Comparison of ENCODE assay signal across 12 cellular contexts in the genomic region with DNA sequence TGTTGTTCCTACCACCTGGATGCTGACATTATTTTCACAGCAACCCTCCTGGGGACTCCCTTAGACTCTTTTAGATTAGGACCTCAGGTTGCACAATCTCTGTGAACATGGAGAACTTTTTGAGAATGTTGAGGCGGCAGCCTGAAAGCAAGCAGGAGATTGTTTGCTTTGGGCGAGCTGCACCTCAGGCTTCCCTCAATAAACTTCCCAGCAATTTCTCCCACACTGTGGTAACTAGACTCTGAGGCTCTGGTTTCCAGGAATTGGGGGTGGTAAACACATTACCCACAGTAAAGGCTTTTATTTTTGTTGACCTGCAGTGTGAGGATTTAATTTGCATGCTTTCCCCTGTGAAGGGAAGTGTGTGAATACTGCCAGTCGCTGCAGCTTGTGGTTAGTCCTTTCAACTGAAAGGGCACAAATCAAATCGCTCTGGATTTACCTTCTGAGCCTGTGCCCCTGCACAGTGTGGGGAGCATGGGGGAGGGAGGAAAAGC. TPM values are rescaled to one million over a fixed set of nuclear protein-coding genes. Genes with fewer than 3 reads are reported as not detected.
DNase-seq lines count a peak whose midpoint lies in the region; ATAC-seq and TF ChIP-seq lines count a peak whose summit lies in the region.
"Had no signal": no experiment of that assay in that cellular context is flagged by ENCODE, and none has a peak within 500 bp of the region (broad histone marks: within the 10 kb centered on the region; RNA-seq: fewer than 3 reads in every experiment).

No MANE protein-coding gene starts in this region.

- peaks cover 15 to 17% of the 10 kb centered on the region in 2 donors for H3K27me3 Mint-ChIP-seq in natural killer cell treated with Interleukin-12 subunit alpha and Interleukin-12 subunit beta and Interleukin-15 and Interleukin-18, amount 100 ng/mL, for 72 hours
- peaks cover 14 to 37% of the 10 kb centered on the region in 2 donors for H3K27me3 Mint-ChIP-seq in CD8-positive, alpha-beta memory T cell

- peak overlapping the region; percentile 29; the same call in 1 of the 2 replicates for H3K9ac ChIP-seq in Karpas-422 (ENCODE audit: low read length)

- TF ChIP-seq CTCF in astrocyte of the spinal cord (IDR thresholded peaks at IDR 0.05; ENCODE audit: low read depth, low read length): no peak

- no peak overlapping the region for H3K4me3 Mint-ChIP-seq in natural killer cell treated with Interleukin-12 subunit alpha and Interleukin-12 subunit beta and Interleukin-15 and Interleukin-18, amount 100 ng/mL, for 72 hours
- no peak overlapping the region for H3K4me3 Mint-ChIP-seq in CD8-positive, alpha-beta memory T cell
- H3K4me3 Mint-ChIP-seq: activated CD4-positive, alpha-beta T cell treated with anti-CD3 and anti-CD28 coated beads, Interleukin-2, amount 10 ng/mL, durations not matched to agents 7 days and 5 days had no signal

- no peaks in the 10 kb centered on the region for H3K9me2 ChIP-seq in Karpas-422 (replicated peaks; ENCODE audit: insufficient read depth, low read length)

- peak overlapping the region; percentile 79 for H2AFZ ChIP-seq in Karpas-422 (ENCODE audit: low read length)

- no peaks in the 10 kb centered on the region for H3K79me2 ChIP-seq in Karpas-422 (ENCODE audit: low read length)

- CTCF ChIA-PET in CD8-positive, alpha-beta memory T cell (lab: Charles Lee): no interaction called here

- H3K36me3 Mint-ChIP-seq in natural killer cell treated with Interleukin-12 subunit alpha and Interleukin-12 subunit beta and Interleukin-15 and Interleukin-18, amount 100 ng/mL, for 72 hours: no peaks in the 10 kb centered on the region
- no peaks in the 10 kb centered on the region for H3K36me3 Mint-ChIP-seq in CD8-positive, alpha-beta memory T cell

- in situ Hi-C loops in astrocyte of the spinal cord (cut with HindIII; ENCODE audit: low sequenced_read_pairs): no loop called here

- POLR2A ChIA-PET in CD8-positive, alpha-beta memory T cell (lab: Charles Lee): no interaction called here

- H3K4me3 ChIP-seq in Karpas-422 (ENCODE audit: low read length) (peak overlapping the region; percentile 12; the same call in 1 of the 2 replicates), astrocyte of the spinal cord (ENCODE audit: low read depth, low read length) (no peak overlapping the region)
- H3K4me3 ChIP-seq in CD8-positive, alpha-beta memory T cell (ENCODE audit: low read length): no peak overlapping the region
- H3K4me3 ChIP-seq: SJCRH30 had no signal

- no peaks in the 10 kb centered on the region for H4K20me1 ChIP-seq in Karpas-422 (ENCODE audit: insufficient read depth, low read depth, low read length)

- H3K4me1 ChIP-seq in Karpas-422 (ENCODE audit: low read length): peaks cover 16% of the 10 kb centered on the region
- no peaks in the 10 kb centered on the region for H3K4me1 ChIP-seq in CD8-positive, alpha-beta memory T cell (ENCODE audit: insufficient read depth, low read length)
- H3K4me1 ChIP-seq: SJCRH30 had no signal

- no peak overlapping the region for H3K27ac Mint-ChIP-seq in natural killer cell treated with Interleukin-12 subunit alpha and Interleukin-12 subunit beta and Interleukin-15 and Interleukin-18, amount 100 ng/mL, for 72 hours
- H3K27ac Mint-ChIP-seq in CD8-positive, alpha-beta memory T cell: no peak overlapping the region
- H3K27ac Mint-ChIP-seq: activated CD4-positive, alpha-beta T cell treated with anti-CD3 and anti-CD28 coated beads, Interleukin-2, amount 10 ng/mL, durations not matched to agents 7 days and 5 days had no signal

- H3K4me1 Mint-ChIP-seq in natural killer cell treated with Interleukin-12 subunit alpha and Interleukin-12 subunit beta and Interleukin-15 and Interleukin-18, amount 100 ng/mL, for 72 hours (ENCODE audit: low read depth in 2 of 2): peaks cover 5 to 12% of the 10 kb centered on the region in 2 donors
- H3K4me1 Mint-ChIP-seq in CD8-positive, alpha-beta memory T cell: peaks cover 4 to 5% (median 5%) of the 10 kb centered on the region in 3 donors

- peak overlapping the region; percentile 60 for H3K4me2 ChIP-seq in Karpas-422 (ENCODE audit: low read depth, low read length, poor library complexity, severe bottlenecking)

- no peaks in the 10 kb centered on the region for H3K27me3 ChIP-seq in Karpas-422 (ENCODE audit: low read length)
- H3K27me3 ChIP-seq in CD8-positive, alpha-beta memory T cell (ENCODE audit: insufficient read depth, low read length, poor library complexity, severe bottlenecking): no peaks in the 10 kb centered on the region
- H3K27me3 ChIP-seq: SJCRH30 had no signal

- H3K27ac ChIP-seq in Karpas-422 (ENCODE audit: low read length): no peak overlapping the region
- no peak overlapping the region for H3K27ac ChIP-seq in CD8-positive, alpha-beta memory T cell (ENCODE audit: low read depth, low read length)
- H3K27ac ChIP-seq: SJCRH30 had no signal

- no peaks in the 10 kb centered on the region for H3K9me3 ChIP-seq in Karpas-422 (ENCODE audit: low read length)
- H3K9me3 ChIP-seq in CD8-positive, alpha-beta memory T cell (ENCODE audit: low read length): no peaks in the 10 kb centered on the region
- H3K9me3 ChIP-seq: SJCRH30 had no signal

- no peaks in the 10 kb centered on the region for H3K36me3 ChIP-seq in Karpas-422 (ENCODE audit: insufficient read depth, low read length)
- H3K36me3 ChIP-seq in CD8-positive, alpha-beta memory T cell (ENCODE audit: insufficient read depth, low read length): no peaks in the 10 kb centered on the region
- H3K36me3 ChIP-seq: SJCRH30 had no signal

- ATAC-seq in natural killer cell treated with Interleukin-12 subunit alpha and Interleukin-12 subunit beta and Interleukin-15 and Interleukin-18, amount 100 ng/mL, for 72 hours: peak; percentile 45 to 56
- ATAC-seq in HG03280 (IDR thresholded peaks at IDR 0.05; ENCODE audit: unreplicated experiment): no peak

- no peaks in the 10 kb centered on the region for H3K9me3 Mint-ChIP-seq in natural killer cell treated with Interleukin-12 subunit alpha and Interleukin-12 subunit beta and Interleukin-15 and Interleukin-18, amount 100 ng/mL, for 72 hours
- H3K9me3 Mint-ChIP-seq in CD8-positive, alpha-beta memory T cell: no peaks in the 10 kb centered on the region
- H3K9me3 Mint-ChIP-seq: activated CD4-positive, alpha-beta T cell treated with anti-CD3 and anti-CD28 coated beads, Interleukin-2, amount 10 ng/mL, durations not matched to agents 7 days and 5 days had no signal

- DNase-seq in ELF-1 (ENCODE audit: low read depth, low spot score) (peak; percentile 33), Karpas-422 (no peak), astrocyte of the spinal cord (ENCODE audit: low read depth, low spot score) (peak; percentile 42), NCI-H2196 treated with DMSO at 0.1 percent for 48 hours (lab: John Stamatoyannopoulos, UW; ENCODE audit: unreplicated experiment) (no peak)
- DNase-seq in natural killer cell treated with Interleukin-12 subunit alpha and Interleukin-12 subunit beta and Interleukin-15 and Interleukin-18, amount 100 ng/mL, for 72 hours (ENCODE audit: low spot score): no peak
- DNase-seq in activated effector memory CD4-positive, alpha-beta T cell treated with anti-CD3 and anti-CD28 coated beads, Interleukin-2, amount 50 U/mL, for 16 hours: no peak
- DNase-seq in CD8-positive, alpha-beta memory T cell: no peak
- DNase-seq: activated CD4-positive, alpha-beta T cell treated with anti-CD3 and anti-CD28 coated beads, Interleukin-2, amount 10 ng/mL, durations not matched to agents 7 days and 5 days; kidney glomerular epithelial cell; NCI-H1436; SJCRH30 had no signal

RNA-seq across cellular contexts. Expression of a gene that starts 35.2 kb away (rescaled TPM):
- 160 and 323 TPM in 2 replicates for total RNA-seq in Karpas-422 (2014; rRNA removed; shearing (Covaris generic); ENCODE audit: low replicate concordance)
- 10 to 100 TPM; 34.9 to 41.4 TPM for total RNA-seq in natural killer cell treated with Interleukin-12 subunit alpha and Interleukin-12 subunit beta and Interleukin-15 and Interleukin-18, amount 100 ng/mL, for 72 hours
- total RNA-seq in CD8-positive, alpha-beta memory T cell: 100 to 1,000 TPM; 111 to 115 TPM
- 48.1 TPM for polyA plus RNA-seq in CD8-positive, alpha-beta memory T cell

Comparison
In these comparisons a context has a peak if more than half of its experiments do, and no peak if none do; other contexts are left out.
1. DNase-seq: peak in ELF-1 (single experiment) and astrocyte of the spinal cord (single experiment); none in Karpas-422 (single experiment), natural killer cell treated with Interleukin-12 subunit alpha and Interleukin-12 subunit beta and Interleukin-15 and Interleukin-18, amount 100 ng/mL, for 72 hours (single experiment), activated effector memory CD4-positive, alpha-beta T cell treated with anti-CD3 and anti-CD28 coated beads, Interleukin-2, amount 50 U/mL, for 16 hours (single experiment), CD8-positive, alpha-beta memory T cell (0 of 5) and NCI-H2196 treated with DMSO at 0.1 percent for 48 hours (single experiment).